9 cellular contexts compared by ENCODE assay signal in genomic region chr10:32190890-32191491, GRCh38.
A peak's percentile ranks its signal among the peaks of the same experiment; 100 is the strongest.
DNase-seq lines count a peak whose midpoint lies in the region; ATAC-seq and TF ChIP-seq lines count a peak whose summit lies in the region.
"Had no signal": no experiment of that assay in that cellular context is flagged by ENCODE, and none has a peak within 500 bp of the region (broad histone marks: within the 10 kb centered on the region; RNA-seq: fewer than 3 reads in every experiment).

No MANE protein-coding gene starts in this region.

- no peak overlapping the region for H2BK15ac ChIP-seq in mesendoderm (replicated peaks; ENCODE audit: low read depth)

- no peaks in the 10 kb centered on the region for H3K27me3 Mint-ChIP-seq in GM23338 (ENCODE audit: insufficient read depth, low read depth, poor library complexity)

- no peaks in the 10 kb centered on the region for H3K36me3 Mint-ChIP-seq in GM23338 (ENCODE audit: low read depth)
- H3K36me3 Mint-ChIP-seq: CD8-positive, alpha-beta memory T cell had no signal

- H3K36me3 ChIP-seq in GM23338 (ENCODE audit: insufficient read depth) (no peaks in the 10 kb centered on the region), mesendoderm (ENCODE audit: control insufficient read depth, insufficient read depth, low read length) (no peaks in the 10 kb centered on the region)

- H4K8ac ChIP-seq in mesendoderm (ENCODE audit: low read depth, low read length) = no peak overlapping the region

- H3K9me2 ChIP-seq in GM23338 (ENCODE audit: insufficient read depth) = peaks cover 4% of the 10 kb centered on the region

- DNase-seq in NCI-H1417 (lab: John Stamatoyannopoulos, UW) = peak in 2 of 3 experiments; percentile 11 to 41
- DNase-seq in NCI-H1417 treated with DMSO at 0.1 percent for 48 hours (lab: John Stamatoyannopoulos, UW) = no peak
- peak; percentile 56 for DNase-seq in GM23338 (ENCODE audit: low spot score)
- peak; percentile 4 for DNase-seq in NCI-H526 treated with DMSO at 0.1 percent for 48 hours (lab: John Stamatoyannopoulos, UW)
- DNase-seq in central memory CD4-positive, alpha-beta T cell = peak; percentile 21
- DNase-seq in mesendoderm = peak; percentile 34
- no peak for DNase-seq in T-helper 9 cell

- H2AFZ ChIP-seq in GM23338 = no peak overlapping the region

- H2BK120ac ChIP-seq in mesendoderm (ENCODE audit: low read depth, low read length) = no peak overlapping the region

- no peak overlapping the region for H4K5ac ChIP-seq in mesendoderm (ENCODE audit: low read length)

- no peaks in the 10 kb centered on the region for H3K4me1 ChIP-seq in GM23338 (ENCODE audit: insufficient read depth)
- H3K4me1 ChIP-seq in mesendoderm (ENCODE audit: control insufficient read depth, low read depth, low read length) = no peaks in the 10 kb centered on the region

- TF ChIP-seq CTCF in GM23338 (conservative IDR thresholded peaks at IDR 0.05; ENCODE audit: low read depth in 2 of 2) = peak; percentile 52 to 72

- no peak overlapping the region for H2AK5ac ChIP-seq in mesendoderm (ENCODE audit: low read length)

- H3K18ac ChIP-seq in mesendoderm (ENCODE audit: low read length) = no peak overlapping the region

- no peaks in the 10 kb centered on the region for H3K27me3 ChIP-seq in GM23338 (ENCODE audit: insufficient read depth)
- H3K27me3 ChIP-seq in mesendoderm (ENCODE audit: insufficient read depth, low read length, poor library complexity) = no peaks in the 10 kb centered on the region

- H3K27ac ChIP-seq in GM23338 (ENCODE audit: low read depth) (no peak overlapping the region), mesendoderm (ENCODE audit: low read depth, low read length) (no peak overlapping the region)

- H3K4me1 Mint-ChIP-seq in GM23338 = no peaks in the 10 kb centered on the region

- no peak overlapping the region for H3K9ac ChIP-seq in mesendoderm (ENCODE audit: low read length)

- H3K4me3 ChIP-seq in GM23338 = no peak overlapping the region
- no peak overlapping the region for H3K4me3 ChIP-seq in mesendoderm (ENCODE audit: low read length)

- H3K27ac Mint-ChIP-seq in GM23338 = no peak overlapping the region

- H3K79me1 ChIP-seq in mesendoderm (ENCODE audit: low read length) = no peaks in the 10 kb centered on the region

- no peaks in the 10 kb centered on the region for H4K20me1 ChIP-seq in GM23338 (replicated peaks; ENCODE audit: insufficient read depth)

- no peak overlapping the region for H3K56ac ChIP-seq in mesendoderm (ENCODE audit: low read length)

- no peaks in the 10 kb centered on the region for H3F3A ChIP-seq in GM23338 (replicated peaks; ENCODE audit: low read depth)

- H3K4ac ChIP-seq in mesendoderm (ENCODE audit: low read depth, low read length) = no peak overlapping the region

- no peak overlapping the region for H2BK5ac ChIP-seq in mesendoderm (ENCODE audit: low read length)

- no peak overlapping the region for H3K23ac ChIP-seq in mesendoderm (ENCODE audit: low read length)

- H3K9me3 Mint-ChIP-seq in GM23338 = peaks cover 2% of the 10 kb centered on the region; the same call in 1 of the 3 replicates
- H3K9me3 Mint-ChIP-seq: CD8-positive, alpha-beta memory T cell had no signal

- no peak overlapping the region for H3K4me2 ChIP-seq in GM23338
- H3K4me2 ChIP-seq in mesendoderm (ENCODE audit: low read length) = no peak overlapping the region

- H3K79me2 ChIP-seq in GM23338 (replicated peaks; ENCODE audit: insufficient read depth) (no peaks in the 10 kb centered on the region), mesendoderm (ENCODE audit: control insufficient read depth, insufficient read depth, low read length) (no peaks in the 10 kb centered on the region)

- H3K4me3 Mint-ChIP-seq in GM23338 = no peak overlapping the region
- H3K4me3 Mint-ChIP-seq: CD8-positive, alpha-beta memory T cell had no signal

- ATAC-seq in GM23338 (no peak), GM18873 (IDR thresholded peaks at IDR 0.05; ENCODE audit: low FRiP score, unreplicated experiment) (no peak)

TF ChIP-seq in GM23338, 12 proteins besides CTCF, POLR2A, EP300 and RAD21 (continues in another document):
- TF ChIP-seq ETS1 (IDR thresholded peaks at IDR 0.05) (no peak), POLR2AphosphoS5 (IDR thresholded peaks at IDR 0.05; ENCODE audit: low read depth) (no peak), NANOG (IDR thresholded peaks at IDR 0.05; ENCODE audit: borderline replicate concordance) (no peak), ZNF331 (CRISPR knock-in tag; IDR thresholded peaks at IDR 0.05; ENCODE audit: low read depth) (no peak), CREB1 (CRISPR knock-in tag; IDR thresholded peaks at IDR 0.05; ENCODE audit: low read depth) (no peak), REST (IDR thresholded peaks at IDR 0.05; ENCODE audit: unreplicated experiment) (no peak), STAT1 (IDR thresholded peaks at IDR 0.05; ENCODE audit: unreplicated experiment) (no peak), EZH2phosphoT487 (IDR thresholded peaks at IDR 0.05; ENCODE audit: unreplicated experiment) (no peak)

Comparison
In these comparisons a context has a peak if more than half of its experiments do, and no peak if none do; other contexts are left out.
1. DNase-seq: peak in NCI-H1417 (2 of 3), GM23338 (single experiment), NCI-H526 treated with DMSO at 0.1 percent for 48 hours (single experiment), central memory CD4-positive, alpha-beta T cell (single experiment) and mesendoderm (single experiment); none in NCI-H1417 treated with DMSO at 0.1 percent for 48 hours (single experiment) and T-helper 9 cell (single experiment).